Comparison of ENCODE assay signal across 15 cellular contexts in the genomic region with DNA sequence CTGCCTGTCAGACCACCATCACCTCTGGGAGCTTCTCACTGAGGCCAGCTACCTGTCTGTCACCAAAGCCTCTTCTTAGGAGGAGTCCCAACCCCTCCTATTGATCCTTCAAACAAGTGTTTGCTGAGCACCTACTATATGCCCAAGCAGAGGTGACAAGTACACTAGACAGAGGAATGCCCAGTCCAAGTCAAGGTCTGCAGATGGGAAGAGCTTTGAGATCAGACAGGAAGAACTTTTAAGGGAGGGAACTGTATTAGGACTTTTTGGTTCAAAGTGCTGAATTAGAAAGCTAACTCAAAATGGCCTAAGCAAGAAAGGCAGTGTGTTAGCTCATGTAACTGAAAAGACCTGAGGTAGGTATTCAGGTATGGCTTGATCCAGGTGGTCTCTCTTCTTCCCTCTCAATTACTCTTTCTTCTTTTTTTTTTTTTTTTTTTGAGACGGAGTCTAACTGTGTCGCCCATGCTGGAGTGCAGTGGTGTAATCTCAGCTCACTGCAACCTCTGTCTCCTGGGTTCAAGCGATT. TPM values are rescaled to one million over a fixed set of nuclear protein-coding genes. Genes with fewer than 3 reads are reported as not detected.
DNase-seq lines count a peak whose midpoint lies in the region; ATAC-seq, FAIRE-seq and TF ChIP-seq lines count a peak whose summit lies in the region.
"Had no signal": no experiment of that assay in that cellular context is flagged by ENCODE, and none has a peak within 500 bp of the region (broad histone marks: within the 10 kb centered on the region; RNA-seq: fewer than 3 reads in every experiment).

No MANE protein-coding gene starts in this region.

- no peak overlapping the region for H3K14ac ChIP-seq in mesenchymal stem cell (ENCODE audit: low read length in 2 of 2)

- no TSS peak for BruUV-seq in HepG2 (replicated peaks; lab: Mats Ljungman, UMichigan)

- POLR2A ChIA-PET in HepG2 (lab: Yijun Ruan, JAX): no interaction called here

- intact Hi-C loops in HepG2 (cut with micrococcal nuclease; ENCODE audit: unreplicated experiment) (loop anchor here (10.0 kb wide), 1 partner anchor 302 kb away; no protein-coding TSS in a partner anchor), right lobe of liver (cut with DNase I) (loop anchor here in 1 of 2 donors (5.0 kb wide), 1 partner anchor 100 kb away; no protein-coding TSS in a partner anchor), prostate gland (cut with DNase I) (no loop called here), lower lobe of right lung (cut with DNase I) (no loop called here)

- H3K9ac ChIP-seq in HepG2 (ENCODE audit: insufficient read depth, low read depth, low read length) (no peak overlapping the region; the same call in 1 of the 2 replicates), mesenchymal stem cell (ENCODE audit: low read length) (no peak overlapping the region)
- H3K9ac ChIP-seq: BLaER1 had no signal

- CTCF ChIA-PET in HepG2 (lab: Yijun Ruan, JAX; ENCODE audit: low intra/inter-chr PET ratio, low total read pairs): no interaction called here

- no peak overlapping the region for H3K4me3 ChIP-seq in HepG2 (replicated peaks in 1 of 3; ENCODE audit: insufficient read depth in 1 of 3, low read depth in 2 of 3, low read length in 3 of 3)
- no peak overlapping the region for H3K4me3 ChIP-seq in right lobe of liver
- H3K4me3 ChIP-seq in mesenchymal stem cell (ENCODE audit: insufficient read depth in 1 of 2, low read depth in 1 of 2, low read length in 2 of 2): no peak overlapping the region
- H3K4me3 ChIP-seq in prostate gland: no peak overlapping the region
- H3K4me3 ChIP-seq in lower lobe of right lung: no peak overlapping the region
- H3K4me3 ChIP-seq: BLaER1 had no signal

- H3K79me1 ChIP-seq in mesenchymal stem cell (replicated peaks; ENCODE audit: low read length, poor library complexity, severe bottlenecking): peaks cover 2% of the 10 kb centered on the region

- no peak for FAIRE-seq in HepG2 (lab: Jason Lieb, UNC)

- H3K9me3 ChIP-seq in HepG2 (ENCODE audit: low read length) (no peaks in the 10 kb centered on the region), right lobe of liver (no peaks in the 10 kb centered on the region), mesenchymal stem cell (ENCODE audit: control insufficient read depth, low read length) (no peaks in the 10 kb centered on the region), prostate gland (no peaks in the 10 kb centered on the region), lower lobe of right lung (no peaks in the 10 kb centered on the region)
- H3K9me3 ChIP-seq: BLaER1, Caco-2 had no signal

- no peak overlapping the region for H4K91ac ChIP-seq in mesenchymal stem cell (ENCODE audit: low read length)

- H2AFZ ChIP-seq in HepG2 (ENCODE audit: low read length): no peak overlapping the region
- no peak overlapping the region for H2AFZ ChIP-seq in mesenchymal stem cell (ENCODE audit: low read depth, low read length)

- H3K27ac ChIP-seq in HepG2 (ENCODE audit: extremely low read length, insufficient read depth, low read length): peak overlapping the region; percentile 90
- H3K27ac ChIP-seq in right lobe of liver: no peak overlapping the region
- H3K27ac ChIP-seq in mesenchymal stem cell (ENCODE audit: low read length, poor library complexity, severe bottlenecking): no peak overlapping the region
- peak overlapping the region; percentile 82 to 84 for H3K27ac ChIP-seq in prostate gland
- H3K27ac ChIP-seq in lower lobe of right lung: no peak overlapping the region
- H3K27ac ChIP-seq: 22Rv1, BLaER1, HL-60 had no signal

- H3K18ac ChIP-seq in mesenchymal stem cell (ENCODE audit: low read depth in 1 of 2, low read length in 2 of 2): no peak overlapping the region

- ATAC-seq in HepG2 (no peak), right lobe of liver (no peak), lower lobe of right lung (no peak)

- H3K79me2 ChIP-seq in HepG2 (ENCODE audit: insufficient read depth, low read length): peaks cover 13% of the 10 kb centered on the region

- no peak overlapping the region for H2BK12ac ChIP-seq in mesenchymal stem cell (ENCODE audit: low read length in 2 of 2)

- H2BK120ac ChIP-seq in mesenchymal stem cell (ENCODE audit: low read depth, low read length): no peak overlapping the region

- H3K36me3 ChIP-seq in HepG2 (replicated peaks in 1 of 2; ENCODE audit: control insufficient read depth in 1 of 2, insufficient read depth in 2 of 2, low read length in 2 of 2): no peaks in the 10 kb centered on the region
- H3K36me3 ChIP-seq in right lobe of liver: no peaks in the 10 kb centered on the region
- H3K36me3 ChIP-seq in mesenchymal stem cell (ENCODE audit: control insufficient read depth in 1 of 2, insufficient read depth in 2 of 2, low read depth in 1 of 2, low read length in 2 of 2): no peaks in the 10 kb centered on the region
- no peaks in the 10 kb centered on the region for H3K36me3 ChIP-seq in prostate gland
- no peaks in the 10 kb centered on the region for H3K36me3 ChIP-seq in lower lobe of right lung
- H3K36me3 ChIP-seq: BLaER1 had no signal

- no peak overlapping the region for H3K4ac ChIP-seq in mesenchymal stem cell (ENCODE audit: low read depth in 1 of 2, low read length in 2 of 2)

- no peaks in the 10 kb centered on the region for H4K20me1 ChIP-seq in HepG2 (ENCODE audit: insufficient read depth, low read length)

- TF ChIP-seq EP300 in HepG2 (IDR thresholded peaks at IDR 0.05; ENCODE audit: low read depth in 2 of 2, low read length in 2 of 2): no peak
- no peak for TF ChIP-seq EP300 in HepG2 (CRISPR knock-in tag; IDR thresholded peaks at IDR 0.05; ENCODE audit: borderline replicate concordance)

- H2AK5ac ChIP-seq in mesenchymal stem cell (ENCODE audit: low read length, severe bottlenecking): peak overlapping the region; percentile 78

- in situ Hi-C loops in HepG2 (cut with HindIII; ENCODE audit: extremely low pct_ligation_motif_present, low pct_unique_long_range_greater_than_20kb): no loop called here

- no peak overlapping the region for H3K23ac ChIP-seq in mesenchymal stem cell (ENCODE audit: low read length in 2 of 2)

- H2BK15ac ChIP-seq in mesenchymal stem cell (ENCODE audit: low read depth, poor library complexity, severe bottlenecking): no peak overlapping the region

- H3K4me1 ChIP-seq in HepG2 (ENCODE audit: insufficient read depth, low read length): peaks cover 71% of the 10 kb centered on the region
- peaks cover 0 to 42% (median 11%) of the 10 kb centered on the region in 4 donors for H3K4me1 ChIP-seq in right lobe of liver
- no peaks in the 10 kb centered on the region for H3K4me1 ChIP-seq in mesenchymal stem cell (ENCODE audit: control insufficient read depth, insufficient read depth, low read depth, low read length)
- peaks cover 18% of the 10 kb centered on the region for H3K4me1 ChIP-seq in prostate gland (replicated peaks)
- peaks cover 9% of the 10 kb centered on the region for H3K4me1 ChIP-seq in lower lobe of right lung

- TF ChIP-seq POLR2A in HepG2 (IDR thresholded peaks at IDR 0.05; ENCODE audit: insufficient read depth in 1 of 2, low read depth in 2 of 2, low read length in 2 of 2): no peak
- no peak for TF ChIP-seq POLR2A in right lobe of liver (IDR thresholded peaks at IDR 0.05)
- no peak for TF ChIP-seq POLR2A in prostate gland (IDR thresholded peaks at IDR 0.05)

- H3K27me3 ChIP-seq in HepG2 (ENCODE audit: control insufficient read depth in 1 of 2, insufficient read depth in 2 of 2, low read length in 2 of 2) (no peaks in the 10 kb centered on the region; a peak in 2 of 5 replicates), right lobe of liver (no peaks in the 10 kb centered on the region), mesenchymal stem cell (ENCODE audit: control insufficient read depth in 1 of 2, insufficient read depth in 1 of 2, low read length in 2 of 2) (peaks cover 14 to 16% of the 10 kb centered on the region in 2 experiments), prostate gland (replicated peaks; ENCODE audit: insufficient read depth) (no peaks in the 10 kb centered on the region), lower lobe of right lung (ENCODE audit: low read depth) (no peaks in the 10 kb centered on the region)
- H3K27me3 ChIP-seq: BLaER1 had no signal

- no peak overlapping the region for H2BK5ac ChIP-seq in mesenchymal stem cell (ENCODE audit: low read depth, low read length, poor library complexity, severe bottlenecking)

- DNase-seq in HepG2 (ENCODE audit: low spot score) (no peak), right lobe of liver (no peak), mesenchymal stem cell (no peak), prostate gland (ENCODE audit: low spot score) (no peak), OCI-M1 (lab: John Stamatoyannopoulos, UW) (no peak), lower lobe of right lung (no peak), NCI-H2107 (lab: John Stamatoyannopoulos, UW) (no peak)
- DNase-seq: AML-193; Caco-2; CD8-positive, alpha-beta memory T cell; DMS53; HCEC 1CT had no signal

- H3K4me2 ChIP-seq in HepG2 (ENCODE audit: low read depth, low read length): peak overlapping the region; percentile 89
- H3K4me2 ChIP-seq in mesenchymal stem cell (ENCODE audit: low read length, poor library complexity, severe bottlenecking): no peak overlapping the region
- H3K4me2 ChIP-seq: BLaER1 had no signal

- no peak for TF ChIP-seq CTCF in HepG2 (CRISPR knock-in tag; IDR thresholded peaks at IDR 0.05)
- TF ChIP-seq CTCF in right lobe of liver (IDR thresholded peaks at IDR 0.05): no peak
- no peak for TF ChIP-seq CTCF in prostate gland (IDR thresholded peaks at IDR 0.05)
- no peak for TF ChIP-seq CTCF in lower lobe of right lung (IDR thresholded peaks at IDR 0.05)

- 84% methylated on average over 3 of the region's 3 CpGs for WGBS in HepG2 (ENCODE audit: low lambda C conversion rate)
- 95% methylated on average over 3 of the region's 3 CpGs for WGBS in right lobe of liver (ENCODE audit: insufficient coverage, low coverage, low lambda C conversion rate, missing lambda C conversion rate)
- 64% methylated on average over 2 of the region's 3 CpGs for WGBS in mesenchymal stem cell
- 64% methylated on average over 3 of the region's 3 CpGs for WGBS in prostate gland

- H4K8ac ChIP-seq in mesenchymal stem cell (ENCODE audit: low read length): no peak overlapping the region

- no peak for TF ChIP-seq RAD21 in HepG2 (CRISPR knock-in tag; IDR thresholded peaks at IDR 0.05)

RNA-seq across cellular contexts. Expression of gene RAD18, which starts 3.6 kb away (rescaled TPM):
- total RNA-seq in HepG2 (2016; rRNA removed; fragmentation: Illumina TruSeq; extraction: Trizol) (20.7 and 26.5 TPM in 2 replicates), right lobe of liver (1 to 10 TPM; 1.9 to 5.1 (median 4.3) TPM), prostate gland (10 to 100 TPM; 12.2 to 15.6 TPM), lower lobe of right lung (12.6 TPM)
- 18.0 and 20.8 TPM in 2 replicates for total RNA-seq in HepG2 (2016; cell fraction: cytosol; rRNA removed; fragmentation: Illumina TruSeq; extraction: Trizol; ENCODE audit: low read depth)
- 18.8 and 31.8 TPM in 2 replicates for total RNA-seq in HepG2 (2016; cell fraction: insoluble cytoplasmic fraction; rRNA removed; fragmentation: Illumina TruSeq; extraction: Trizol)
- 10.2 and 13.1 TPM in 2 replicates for total RNA-seq in HepG2 (2016; cell fraction: membrane; rRNA removed; fragmentation: Illumina TruSeq; extraction: Trizol)
- 40.2 and 44.1 TPM in 2 replicates for total RNA-seq in HepG2 (2016; cell fraction: nucleus; rRNA removed; fragmentation: Illumina TruSeq; extraction: Trizol)
- polyA plus RNA-seq in HepG2 (2011; rRNA removed): 3.0 and 5.9 TPM in 2 replicates
- 2.4 and 3.3 TPM in 2 replicates for polyA plus RNA-seq in HepG2 (2011; cell fraction: cytosol; rRNA removed)
- 6.9 and 7.4 TPM in 2 replicates for polyA plus RNA-seq in HepG2 (2011; cell fraction: nucleus; rRNA removed)
- 2.4 and 5.5 TPM in 2 replicates for polyA plus RNA-seq in HepG2 (2012)
- 1.1 and 1.3 TPM in 2 replicates for polyA plus RNA-seq in HepG2 (2016; cell fraction: cytosol; fragmentation: Illumina TruSeq; extraction: Trizol; ENCODE audit: low read depth)
- 18.1 and 20.3 TPM in 2 replicates for polyA plus RNA-seq in HepG2 (2016; cell fraction: insoluble cytoplasmic fraction; fragmentation: Illumina TruSeq; extraction: Trizol; ENCODE audit: low read depth)
- 2.3 and 3.2 TPM in 2 replicates for polyA plus RNA-seq in HepG2 (2016; cell fraction: membrane; fragmentation: Illumina TruSeq; extraction: Trizol; ENCODE audit: low read depth)
- polyA plus RNA-seq in HepG2 (2016; cell fraction: nucleus; fragmentation: Illumina TruSeq; extraction: Trizol; ENCODE audit: insufficient read depth, low read depth): 17.9 and 19.5 TPM in 2 replicates
- 4.5 and 16.4 TPM in 2 replicates for polyA minus RNA-seq in HepG2 (2011; rRNA and poly(A)+ RNA removed; ENCODE audit: low replicate concordance)
- 4.0 and 5.3 TPM in 2 replicates for polyA minus RNA-seq in HepG2 (2011; cell fraction: cytosol; rRNA and poly(A)+ RNA removed)
- 18.5 and 34.0 TPM in 2 replicates for polyA minus RNA-seq in HepG2 (2011; cell fraction: nucleus; rRNA and poly(A)+ RNA removed)
- 5.3 TPM for polyA plus RNA-seq in mesenchymal stem cell (2013, experiment 1 of 2)
- 5.5 TPM for polyA plus RNA-seq in mesenchymal stem cell (2013, experiment 2 of 2)

Comparison
In these comparisons a context has a peak if more than half of its experiments do, and no peak if none do; other contexts are left out.
1. H3K27ac ChIP-seq: peak in HepG2 (single experiment) and prostate gland (2 of 2); none in right lobe of liver (0 of 3), mesenchymal stem cell (single experiment) and lower lobe of right lung (single experiment).